30 cellular contexts compared by ENCODE assay signal in genomic region chrX:13622565-13622964, GRCh38. TPM values are rescaled to one million over a fixed set of nuclear protein-coding genes. Genes with fewer than 3 reads are reported as not detected.
"Had no signal": no experiment of that assay in that cellular context is flagged by ENCODE, and none has a peak within 500 bp of the region (broad histone marks: within the 10 kb centered on the region; RNA-seq: fewer than 3 reads in every experiment).

No MANE protein-coding gene starts in this region.

- H3K27me3 ChIP-seq: body of pancreas, esophagus squamous epithelium, foreskin keratinocyte, gastrocnemius medialis had no signal

- H3K4me1 ChIP-seq: body of pancreas, colonic mucosa, esophagus squamous epithelium, foreskin keratinocyte, gastrocnemius medialis, heart left ventricle had no signal

- H3K36me3 ChIP-seq: colonic mucosa, gastrocnemius medialis, heart left ventricle had no signal

- ATAC-seq: activated CD4-positive, alpha-beta T cell treated with anti-CD3 and anti-CD28 coated beads for 36 hours; activated CD8-positive, alpha-beta T cell treated with anti-CD3 and anti-CD28 coated beads for 36 hours; activated T-cell treated with anti-CD3 and anti-CD28 coated beads, Interleukin-2, amount 50 U/mL, for 4 hours; activated T-helper 17 cell treated with anti-CD3 and anti-CD28 coated beads, Interleukin-2, amount 50 U/mL, for 72 hours; body of pancreas; foreskin keratinocyte; gastrocnemius medialis; heart left ventricle had no signal

- H3K4me3 ChIP-seq: body of pancreas, colonic mucosa, esophagus squamous epithelium, gastrocnemius medialis, heart left ventricle had no signal

- H3K27ac ChIP-seq: body of pancreas, colonic mucosa, epithelial cell of prostate, esophagus squamous epithelium, foreskin keratinocyte, gastrocnemius medialis, heart left ventricle had no signal

- DNase-seq: activated CD4-positive, alpha-beta T cell treated with anti-CD3 and anti-CD28 coated beads for 36 hours; activated CD4-positive, alpha-beta T cell treated with anti-CD3 and anti-CD28 coated beads, Interleukin-2, amount 10 ng/mL, durations not matched to agents 24 days and 14 days; activated CD4-positive, alpha-beta T cell treated with anti-CD3 and anti-CD28 coated beads, Interleukin-2, amount 50 U/mL, for 4 hours; activated CD4-positive, CD25-positive, alpha-beta regulatory T cell; activated CD4-positive, CD25-positive, alpha-beta regulatory T cell treated with anti-CD3 and anti-CD28 coated beads, Interleukin-2, amount 50 U/mL, for 72 hours; activated CD8-positive, alpha-beta memory T cell treated with anti-CD3 and anti-CD28 coated beads for 24 hours; activated CD8-positive, alpha-beta T cell treated with anti-CD3 and anti-CD28 coated beads for 36 hours; activated effector memory CD4-positive, alpha-beta T cell treated with Interleukin-2 at 50 U/mL for 16 hours; activated gamma-delta T cell treated with Interleukin-2 at 50 U/mL for 16 hours; activated naive CD4-positive, alpha-beta T cell treated with anti-CD3 and anti-CD28 coated beads, Interleukin-2, amount 50 U/mL, for 16 hours; activated naive CD4-positive, alpha-beta T cell treated with Interleukin-2 at 50 U/mL for 16 hours; activated T-cell treated with anti-CD3 and anti-CD28 coated beads, Interleukin-2, amount 50 U/mL, for 4 hours; amygdala; aorta; body of pancreas; caudate nucleus; colonic mucosa; effector CD8-positive, alpha-beta T cell; esophagus squamous epithelium; foreskin keratinocyte; gastrocnemius medialis; glutamatergic neuron; heart left ventricle; hypothalamus; T-helper 2 cell had no signal

- H3K9me3 ChIP-seq: body of pancreas, colonic mucosa, gastrocnemius medialis had no signal

RNA-seq across cellular contexts. Expression of gene EGFL6, which starts 53.2 kb away (rescaled TPM):
- total RNA-seq: body of pancreas, chondrocyte, dermis microvascular lymphatic vessel endothelial cell, endothelial cell of umbilical vein, foreskin keratinocyte had no signal
- polyA plus RNA-seq: aorta, endothelial cell of umbilical vein, foreskin keratinocyte, heart left ventricle had no signal
